ENCODE assay signal across 9 cellular contexts in the genomic region with DNA sequence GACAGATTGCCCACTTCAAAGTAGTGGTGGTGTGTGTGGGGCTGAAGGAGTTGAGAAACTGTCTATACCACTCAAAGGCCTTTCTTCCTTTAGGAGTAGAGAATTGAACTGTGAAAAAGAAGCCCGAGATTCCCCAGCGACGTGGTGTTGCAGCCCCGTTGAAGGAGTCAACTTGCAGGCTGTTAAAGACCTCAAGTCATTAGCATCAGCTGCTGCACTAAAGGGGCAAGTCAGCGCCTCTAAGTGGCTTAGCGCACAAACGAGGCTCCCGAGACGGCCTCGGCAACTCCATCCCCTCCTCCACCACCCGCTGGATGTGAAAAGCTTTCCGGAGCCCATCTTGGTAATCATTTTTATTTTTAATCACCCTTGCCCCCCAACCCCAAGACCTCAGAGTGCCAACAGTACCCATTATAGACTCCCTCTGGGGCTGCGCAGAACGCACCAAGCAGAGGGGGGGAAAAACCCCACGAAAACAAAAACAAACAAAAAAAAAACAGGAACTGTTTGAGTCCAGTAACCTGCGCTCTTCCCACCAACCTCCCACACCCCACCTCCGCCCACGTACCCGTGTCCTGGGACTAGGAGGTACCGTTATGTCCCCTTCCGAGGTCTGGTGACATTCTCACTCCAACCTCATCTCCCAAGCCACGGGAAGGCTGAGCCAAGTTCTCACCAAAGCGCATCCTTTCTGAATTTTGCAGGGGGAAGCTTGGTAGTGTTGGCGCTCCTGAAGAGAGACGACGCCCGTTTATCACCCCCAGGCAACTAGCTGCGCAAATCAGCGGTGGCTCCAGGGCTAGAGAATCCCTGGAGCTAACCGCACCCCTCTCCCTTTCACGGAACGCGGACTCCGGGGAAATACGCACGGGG. TPM values are rescaled to one million over a fixed set of nuclear protein-coding genes. Genes with fewer than 3 reads are reported as not detected.
DNase-seq lines count a peak whose midpoint lies in the region; ATAC-seq and TF ChIP-seq lines count a peak whose summit lies in the region.
"Had no signal": no experiment of that assay in that cellular context is flagged by ENCODE, and none has a peak within 500 bp of the region (broad histone marks: within the 10 kb centered on the region; RNA-seq: fewer than 3 reads in every experiment).

No MANE protein-coding gene starts in this region.

- TF ChIP-seq CTCF in CD14-positive monocyte (IDR thresholded peaks at IDR 0.05) (no peak), HFFc6 (IDR thresholded peaks at IDR 0.05) (no peak), brain microvascular endothelial cell (IDR thresholded peaks at IDR 0.05; ENCODE audit: low read depth, low read length, missing control alignments) (no peak)

- H3K36me3 ChIP-seq in brain microvascular endothelial cell (replicated peaks), result no peaks in the 10 kb centered on the region

- ATAC-seq in natural killer cell treated with Interleukin-12 subunit alpha and Interleukin-12 subunit beta and Interleukin-15 and Interleukin-18, amount 100 ng/mL, for 72 hours, result no peak
- ATAC-seq in GM18858 (IDR thresholded peaks at IDR 0.05; ENCODE audit: unreplicated experiment), result no peak

- intact Hi-C loops in CD14-positive monocyte (cut with micrococcal nuclease), result no loop called here

- peaks cover 28% of the 10 kb centered on the region for H3K27me3 ChIP-seq in brain microvascular endothelial cell (replicated peaks)

- H3K4me1 Mint-ChIP-seq in CD14-positive monocyte (peaks cover 39% of the 10 kb centered on the region), HFFc6 (ENCODE audit: low read depth) (peaks cover 90% of the 10 kb centered on the region)
- peaks cover 18 to 30% of the 10 kb centered on the region in 2 donors for H3K4me1 Mint-ChIP-seq in natural killer cell treated with Interleukin-12 subunit alpha and Interleukin-12 subunit beta and Interleukin-15 and Interleukin-18, amount 100 ng/mL, for 72 hours (ENCODE audit: low read depth in 2 of 2)

- DNase-seq in CD14-positive monocyte (ENCODE audit: low spot score), result no peak
- DNase-seq in HFFc6, result no peak
- DNase-seq in brain microvascular endothelial cell, result no peak
- no peak for DNase-seq in natural killer cell treated with Interleukin-12 subunit alpha and Interleukin-12 subunit beta and Interleukin-15 and Interleukin-18, amount 100 ng/mL, for 72 hours (ENCODE audit: low spot score)
- no peak for DNase-seq in ACHN
- no peak for DNase-seq in NOMO-1 (lab: John Stamatoyannopoulos, UW; ENCODE audit: unreplicated experiment in 2 of 2)
- DNase-seq in DMS114 treated with DMSO at 0.1 percent for 48 hours (lab: John Stamatoyannopoulos, UW; ENCODE audit: unreplicated experiment), result no peak
- DNase-seq: activated CD8-positive, alpha-beta memory T cell treated with anti-CD3 and anti-CD28 coated beads, Interleukin-2, amount 50 U/mL, for 48 hours had no signal

- H3K4me3 ChIP-seq in brain microvascular endothelial cell (ENCODE audit: low read depth, low read length), result peak overlapping the region; percentile 45

- H3K4me3 Mint-ChIP-seq in CD14-positive monocyte (peak overlapping the region; percentile 73 to 97), HFFc6 (peak overlapping the region; percentile 95)
- peak overlapping the region; percentile 76 for H3K4me3 Mint-ChIP-seq in natural killer cell treated with Interleukin-12 subunit alpha and Interleukin-12 subunit beta and Interleukin-15 and Interleukin-18, amount 100 ng/mL, for 72 hours

- H3K27ac ChIP-seq in brain microvascular endothelial cell, result no peak overlapping the region

- H3K36me3 Mint-ChIP-seq in CD14-positive monocyte, result peaks cover 7 to 13% of the 10 kb centered on the region in 2 donors
- H3K36me3 Mint-ChIP-seq in HFFc6 (ENCODE audit: low read depth), result peaks cover 17% of the 10 kb centered on the region
- peaks cover 18% of the 10 kb centered on the region for H3K36me3 Mint-ChIP-seq in natural killer cell treated with Interleukin-12 subunit alpha and Interleukin-12 subunit beta and Interleukin-15 and Interleukin-18, amount 100 ng/mL, for 72 hours

- H3K9me3 Mint-ChIP-seq in CD14-positive monocyte, result peaks cover 0 to 10% (median 4%) of the 10 kb centered on the region in 7 donors
- H3K9me3 Mint-ChIP-seq in HFFc6, result no peaks in the 10 kb centered on the region
- H3K9me3 Mint-ChIP-seq in natural killer cell treated with Interleukin-12 subunit alpha and Interleukin-12 subunit beta and Interleukin-15 and Interleukin-18, amount 100 ng/mL, for 72 hours, result no peaks in the 10 kb centered on the region

- H3K27ac Mint-ChIP-seq in CD14-positive monocyte (peak overlapping the region in 2 of 7 donors; percentile 41 to 42), HFFc6 (peak overlapping the region; percentile 78)
- H3K27ac Mint-ChIP-seq in natural killer cell treated with Interleukin-12 subunit alpha and Interleukin-12 subunit beta and Interleukin-15 and Interleukin-18, amount 100 ng/mL, for 72 hours, result peak overlapping the region; percentile 27 to 70

- H3K27me3 Mint-ChIP-seq in CD14-positive monocyte (ENCODE audit: low read depth in 3 of 3), result peaks cover 50 to 61% (median 56%) of the 10 kb centered on the region in 3 donors
- H3K27me3 Mint-ChIP-seq in HFFc6 (ENCODE audit: insufficient read depth), result peaks cover 3% of the 10 kb centered on the region
- H3K27me3 Mint-ChIP-seq in natural killer cell treated with Interleukin-12 subunit alpha and Interleukin-12 subunit beta and Interleukin-15 and Interleukin-18, amount 100 ng/mL, for 72 hours, result peaks cover 21 to 27% of the 10 kb centered on the region in 2 donors

- in situ Hi-C loops in brain microvascular endothelial cell (cut with HindIII; ENCODE audit: low pct_ligation_motif_present, low sequenced_read_pairs), result no loop called here
- in situ Hi-C loops in ACHN (cut with HindIII; ENCODE audit: low pct_ligation_motif_present, low pct_unique_long_range_greater_than_20kb, low sequenced_read_pairs), result no loop called here

RNA-seq across cellular contexts. Expression of gene PRDM8, which starts 0.8 kb away (rescaled TPM):
- under 1 TPM; 0.22 to 0.23 TPM for polyA plus RNA-seq in CD14-positive monocyte
- total RNA-seq in HFFc6 (2021; fragmentation: NEBNext Ultra II Directional; extraction: Animal tissue kit (Norgen Biotek cat#: 25700)), result 10 to 100 TPM; 20.4 to 25.4 (median 23.9) TPM
- 10 to 100 TPM; 12.3 to 15.5 TPM for total RNA-seq in natural killer cell treated with Interleukin-12 subunit alpha and Interleukin-12 subunit beta and Interleukin-15 and Interleukin-18, amount 100 ng/mL, for 72 hours
